Comparison of ENCODE assay signal across 8 cellular contexts in genomic region chr17:37848690-37849616, GRCh38.
DNase-seq lines count a peak whose midpoint lies in the region; ATAC-seq and TF ChIP-seq lines count a peak whose summit lies in the region.

No MANE protein-coding gene starts in this region.

- ATAC-seq in GM21423 (IDR thresholded peaks at IDR 0.05; ENCODE audit: unreplicated experiment): peak; percentile 58

- peaks cover 41% of the 10 kb centered on the region for H3K4me1 Mint-ChIP-seq in stimulated activated naive CD8-positive, alpha-beta T cell treated with anti-CD3 and anti-CD28 coated beads, Interleukin-15, Interleukin-2, amounts not matched to agents 100 ng/mL and 50 ng/mL, for 24 hours (ENCODE audit: low read depth)

- H3K4me3 ChIP-seq in cardiac fibroblast (replicated peaks in 1 of 2; ENCODE audit: low read depth in 2 of 2, low read length in 2 of 2): no peak overlapping the region

- no peaks in the 10 kb centered on the region for H3K36me3 Mint-ChIP-seq in stimulated activated naive CD8-positive, alpha-beta T cell treated with anti-CD3 and anti-CD28 coated beads, Interleukin-15, Interleukin-2, amounts not matched to agents 100 ng/mL and 50 ng/mL, for 24 hours (ENCODE audit: low read depth)

- DNase-seq in COLO829 (ENCODE audit: low spot score) (peak; percentile 95), NCI-H226 (peak; percentile 50), cardiac fibroblast (ENCODE audit: low read depth in 2 of 2) (peak; percentile 39 to 69), NCI-H2081 (lab: John Stamatoyannopoulos, UW) (no peak), cerebellum (ENCODE audit: low spot score) (no peak)
- no peak for DNase-seq in stimulated activated naive CD4-positive, alpha-beta T cell (lab: John Stamatoyannopoulos, UW)

- H3K27me3 Mint-ChIP-seq in stimulated activated naive CD8-positive, alpha-beta T cell treated with anti-CD3 and anti-CD28 coated beads, Interleukin-15, Interleukin-2, amounts not matched to agents 100 ng/mL and 50 ng/mL, for 24 hours: no peaks in the 10 kb centered on the region

- TF ChIP-seq CTCF in cardiac fibroblast (IDR thresholded peaks at IDR 0.05; ENCODE audit: low read depth, low read length): no peak

- H3K27ac Mint-ChIP-seq in stimulated activated naive CD8-positive, alpha-beta T cell treated with anti-CD3 and anti-CD28 coated beads, Interleukin-15, Interleukin-2, amounts not matched to agents 100 ng/mL and 50 ng/mL, for 24 hours: peak overlapping the region; percentile 57

- H3K9me3 Mint-ChIP-seq in stimulated activated naive CD8-positive, alpha-beta T cell treated with anti-CD3 and anti-CD28 coated beads, Interleukin-15, Interleukin-2, amounts not matched to agents 100 ng/mL and 50 ng/mL, for 24 hours: peaks cover 3% of the 10 kb centered on the region

- no peak overlapping the region for H3K4me3 Mint-ChIP-seq in stimulated activated naive CD8-positive, alpha-beta T cell treated with anti-CD3 and anti-CD28 coated beads, Interleukin-15, Interleukin-2, amounts not matched to agents 100 ng/mL and 50 ng/mL, for 24 hours

Comparison
In these comparisons a context has a peak if more than half of its experiments do, and no peak if none do; other contexts are left out.
1. DNase-seq: peak in COLO829 (single experiment), NCI-H226 (single experiment) and cardiac fibroblast (2 of 2); none in stimulated activated naive CD4-positive, alpha-beta T cell (0 of 6), NCI-H2081 (0 of 2) and cerebellum (single experiment).